Comparison of ENCODE assay signal across 24 cellular contexts in the genomic region with DNA sequence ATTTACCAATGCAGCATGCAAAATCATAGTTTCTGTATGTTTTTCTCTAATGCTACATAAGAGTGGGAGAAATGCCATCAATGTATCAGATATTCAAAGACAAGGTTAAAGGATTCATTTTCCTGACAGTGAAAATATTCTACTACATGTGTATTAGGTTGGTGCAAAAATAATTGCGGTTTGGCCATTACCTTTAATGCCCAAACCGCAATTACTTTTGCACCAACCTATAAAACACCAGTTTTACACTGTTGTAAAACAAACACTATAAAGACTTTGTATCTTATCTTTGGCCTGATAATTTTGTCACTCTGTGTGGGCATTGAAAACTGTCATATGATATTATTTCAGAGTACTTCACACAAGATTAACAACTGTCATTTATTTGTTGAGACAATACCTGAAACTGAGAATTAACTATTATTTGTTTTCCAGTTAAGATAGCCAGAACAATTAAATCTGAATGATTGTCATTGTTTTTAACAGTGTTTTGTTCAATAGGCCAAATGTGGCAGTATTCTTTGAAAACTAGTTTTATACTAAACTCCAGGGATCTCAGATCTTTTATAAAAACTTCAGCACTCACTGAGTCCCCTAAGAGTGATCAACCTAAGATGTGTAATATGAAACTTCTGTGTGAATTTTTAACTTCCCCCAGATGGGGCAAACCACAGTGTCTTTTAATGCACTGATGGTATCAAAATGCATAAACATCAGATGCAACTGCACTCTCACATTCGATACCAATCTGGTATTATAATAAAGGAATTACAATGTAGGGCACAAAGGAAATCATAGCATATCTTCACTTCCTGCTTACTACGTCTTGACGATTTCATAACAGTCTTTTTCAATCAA. TPM values are rescaled to one million over a fixed set of nuclear protein-coding genes. Genes with fewer than 3 reads are reported as not detected.
"Had no signal": no experiment of that assay in that cellular context is flagged by ENCODE, and none has a peak within 500 bp of the region (broad histone marks: within the 10 kb centered on the region; RNA-seq: fewer than 3 reads in every experiment).

No MANE protein-coding gene starts in this region.

- FAIRE-seq: bronchial epithelial cell had no signal

- ATAC-seq: activated CD4-positive, alpha-beta T cell treated with anti-CD3 and anti-CD28 coated beads for 36 hours; activated CD8-positive, alpha-beta memory T cell treated with anti-CD3 and anti-CD28 coated beads, Interleukin-2, amount 10 ng/mL, durations not matched to agents 7 days and 5 days; activated CD8-positive, alpha-beta T cell treated with anti-CD3 and anti-CD28 coated beads, Interleukin-2, amount 10 ng/mL, durations not matched to agents 7 days and 5 days; left colon; sciatic nerve; stimulated activated naive CD8-positive, alpha-beta T cell treated with anti-CD3 and anti-CD28 coated beads, Interleukin-15, Interleukin-2, amounts not matched to agents 100 U/mL and 50 U/mL, for 24 hours had no signal

- H3K27me3 ChIP-seq: neutrophil, ovary, testis, transverse colon had no signal

- H3K9me3 ChIP-seq: neutrophil, ovary, testis, transverse colon had no signal

- H3K4me1 ChIP-seq: testis, transverse colon had no signal

- H3K4me3 ChIP-seq: ovary, skin epidermis, testis, transverse colon had no signal

- H3K27ac ChIP-seq: neutrophil, ovary, skin epidermis, testis, transverse colon had no signal

- H3K36me3 ChIP-seq: neutrophil, ovary, transverse colon had no signal

- DNase-seq: activated CD4-positive, alpha-beta T cell treated with anti-CD3 and anti-CD28 coated beads for 36 hours; activated CD4-positive, CD25-positive, alpha-beta regulatory T cell; activated CD8-positive, alpha-beta memory T cell treated with anti-CD3 and anti-CD28 coated beads, Interleukin-2, amount 10 ng/mL, durations not matched to agents 7 days and 5 days; activated CD8-positive, alpha-beta T cell treated with anti-CD3 and anti-CD28 coated beads, Interleukin-2, amount 10 ng/mL, durations not matched to agents 7 days and 5 days; activated T-cell treated with anti-CD3 and anti-CD28 coated beads, Interleukin-2, amount 50 U/mL, for 48 hours; anterior cingulate cortex; effector CD8-positive, alpha-beta T cell; erythroblast; head of caudate nucleus; hippocampal formation; kidney; left colon; mammary epithelial cell; ovary; stimulated activated CD4-positive, alpha-beta T cell treated with anti-CD3 and anti-CD28 coated beads, Interleukin-12 subunit alpha, Interleukin-12 subunit beta, amount 100 ng/mL, for 4 hours; stimulated activated CD4-positive, alpha-beta T cell treated with anti-CD3 and anti-CD28 coated beads, Interleukin-4, amount 100 ng/mL, for 1 hour; stimulated activated naive CD8-positive, alpha-beta T cell treated with anti-CD3 and anti-CD28 coated beads, Interleukin-15, Interleukin-2, amounts not matched to agents 100 U/mL and 50 U/mL, for 24 hours; testis; transverse colon had no signal

RNA-seq across cellular contexts. Expression of a gene that starts 53.8 kb away (rescaled TPM):
- total RNA-seq: activated CD4-positive, alpha-beta T cell treated with anti-CD3 and anti-CD28 coated beads for 36 hours; activated CD8-positive, alpha-beta memory T cell treated with anti-CD3 and anti-CD28 coated beads, Interleukin-2, amount 10 ng/mL, durations not matched to agents 7 days and 5 days; activated CD8-positive, alpha-beta T cell treated with anti-CD3 and anti-CD28 coated beads, Interleukin-2, amount 10 ng/mL, durations not matched to agents 7 days and 5 days; activated T-helper 2 cell treated with anti-CD3 and anti-CD28 coated beads, Interferon-gamma antibody, Interleukin-2, Interleukin-4, amounts not matched to agents 10 μg/mL and 5 μg/mL and 100 μg/mL, durations not matched to agents 14 hours and 24 hours and 36 hours had no signal
